In genomic region chr2:73987109-73987947, GRCh38 we compare ENCODE assay signal across 8 cellular contexts. TPM values are rescaled to one million over a fixed set of nuclear protein-coding genes. Genes with fewer than 3 reads are reported as not detected.
DNase-seq lines count a peak whose midpoint lies in the region; ATAC-seq and TF ChIP-seq lines count a peak whose summit lies in the region.

No MANE protein-coding gene starts in this region.

- ATAC-seq in GM19035 (IDR thresholded peaks at IDR 0.05; ENCODE audit: unreplicated experiment) (no peak), HG02588 (IDR thresholded peaks at IDR 0.05; ENCODE audit: unreplicated experiment) (no peak), HG02852 (IDR thresholded peaks at IDR 0.05; ENCODE audit: unreplicated experiment) (no peak)

- H3K27me3 ChIP-seq in fibroblast of lung (ENCODE audit: control insufficient read depth, insufficient read depth, low read length): no peaks in the 10 kb centered on the region
- no peaks in the 10 kb centered on the region for H3K27me3 ChIP-seq in parathyroid adenoma (ENCODE audit: control insufficient read depth, insufficient read depth, low read length)

- H3K9me3 Mint-ChIP-seq in activated CD4-positive, alpha-beta memory T cell treated with anti-CD3 and anti-CD28 coated beads, Interleukin-2, amount 10 ng/mL, durations not matched to agents 7 days and 5 days: peaks cover 9% of the 10 kb centered on the region

- no peak overlapping the region for H3K9ac ChIP-seq in fibroblast of lung (ENCODE audit: insufficient read depth, low read length)
- no peak overlapping the region for H3K9ac ChIP-seq in parathyroid adenoma

- peak; percentile 31 for DNase-seq in stimulated activated CD4-positive, alpha-beta T cell treated with anti-CD3 and anti-CD28 coated beads, Interleukin-1b, Interleukin-23, amount 100 ng/mL, for 48 hours
- no peak for DNase-seq in stimulated activated CD4-positive, alpha-beta T cell treated with anti-CD3 and anti-CD28 coated beads, Interleukin-4, amount 100 ng/mL, for 4 hours
- DNase-seq in activated CD4-positive, alpha-beta memory T cell treated with anti-CD3 and anti-CD28 coated beads, Interleukin-2, amount 10 ng/mL, durations not matched to agents 7 days and 5 days: peak; percentile 55
- DNase-seq in fibroblast of lung (ENCODE audit: low read depth in 2 of 2): peak; percentile 58 to 66

- H3K9me3 ChIP-seq in fibroblast of lung (ENCODE audit: control insufficient read depth, insufficient read depth, low read depth, low read length) (no peaks in the 10 kb centered on the region), parathyroid adenoma (ENCODE audit: control insufficient read depth, low read length) (no peaks in the 10 kb centered on the region)

- H3K4me2 ChIP-seq in fibroblast of lung (ENCODE audit: extremely low read depth, insufficient read depth, low read length): peak overlapping the region; percentile 44
- H3K4me2 ChIP-seq in parathyroid adenoma (ENCODE audit: low read length): peak overlapping the region; percentile 19

- H3K36me3 ChIP-seq in fibroblast of lung (ENCODE audit: control insufficient read depth, insufficient read depth, low read length) (no peaks in the 10 kb centered on the region), parathyroid adenoma (ENCODE audit: control insufficient read depth, insufficient read depth, low read length) (no peaks in the 10 kb centered on the region)

- peaks cover 8% of the 10 kb centered on the region for H3K4me1 ChIP-seq in fibroblast of lung (ENCODE audit: control insufficient read depth, extremely low read depth, insufficient read depth, low read length)
- peaks cover 18% of the 10 kb centered on the region for H3K4me1 ChIP-seq in parathyroid adenoma

- peak overlapping the region; percentile 81 for H3K27ac Mint-ChIP-seq in activated CD4-positive, alpha-beta memory T cell treated with anti-CD3 and anti-CD28 coated beads, Interleukin-2, amount 10 ng/mL, durations not matched to agents 7 days and 5 days

- TF ChIP-seq CTCF in fibroblast of lung (conservative IDR thresholded peaks at IDR 0.05 in 1 of 2, IDR thresholded peaks at IDR 0.05 in 1 of 2; ENCODE audit: low read depth in 1 of 2, low read length in 2 of 2) (peak; percentile 30 to 43), parathyroid adenoma (IDR thresholded peaks at IDR 0.05) (peak; percentile 28)

- H3K4me3 Mint-ChIP-seq in activated CD4-positive, alpha-beta memory T cell treated with anti-CD3 and anti-CD28 coated beads, Interleukin-2, amount 10 ng/mL, durations not matched to agents 7 days and 5 days: peak overlapping the region; percentile 71

- CTCF ChIA-PET in activated CD4-positive, alpha-beta memory T cell treated with anti-CD3 and anti-CD28 coated beads, Interleukin-2, amount 10 ng/mL, durations not matched to agents 7 days and 5 days (lab: Charles Lee): interaction anchor here (0.8 to 3.2 kb wide), 12 partner anchors 13 to 192 kb away, joined by 3 to 37 read pairs (median 6); partner anchors contain the start of genes DGUOK, MOB1A and STAMBP

- H3K4me3 ChIP-seq in fibroblast of lung (replicated peaks in 1 of 4; ENCODE audit: control extremely low read depth in 1 of 4, insufficient read depth in 1 of 4, low read depth in 3 of 4, low read length in 4 of 4) (peak overlapping the region in 2 of 4 experiments; percentile 35 to 40), parathyroid adenoma (ENCODE audit: low read depth, low read length) (no peak overlapping the region)

- H3K79me2 ChIP-seq in fibroblast of lung (ENCODE audit: control insufficient read depth, insufficient read depth, low read length) (peaks cover 10% of the 10 kb centered on the region), parathyroid adenoma (peaks cover 13% of the 10 kb centered on the region)

- peaks cover 58% of the 10 kb centered on the region for H3K36me3 Mint-ChIP-seq in activated CD4-positive, alpha-beta memory T cell treated with anti-CD3 and anti-CD28 coated beads, Interleukin-2, amount 10 ng/mL, durations not matched to agents 7 days and 5 days (ENCODE audit: low read depth)

- H3K27me3 Mint-ChIP-seq in activated CD4-positive, alpha-beta memory T cell treated with anti-CD3 and anti-CD28 coated beads, Interleukin-2, amount 10 ng/mL, durations not matched to agents 7 days and 5 days: peaks cover 12% of the 10 kb centered on the region

- H4K20me1 ChIP-seq in fibroblast of lung (ENCODE audit: control insufficient read depth, extremely low read depth, insufficient read depth, low read length): no peaks in the 10 kb centered on the region

- H3K4me1 Mint-ChIP-seq in activated CD4-positive, alpha-beta memory T cell treated with anti-CD3 and anti-CD28 coated beads, Interleukin-2, amount 10 ng/mL, durations not matched to agents 7 days and 5 days: peaks cover 57% of the 10 kb centered on the region

- POLR2A ChIA-PET in activated CD4-positive, alpha-beta memory T cell treated with anti-CD3 and anti-CD28 coated beads, Interleukin-2, amount 10 ng/mL, durations not matched to agents 7 days and 5 days (lab: Charles Lee): interaction anchor here (0.7 to 3.6 kb wide), 19 partner anchors 9 to 160 kb away, joined by 3 to 18 read pairs (median 4); partner anchors contain the start of genes DGUOK and STAMBP

- no peak overlapping the region for H3K27ac ChIP-seq in fibroblast of lung (ENCODE audit: insufficient read depth, low read length)
- H3K27ac ChIP-seq in parathyroid adenoma: no peak overlapping the region

- no peak overlapping the region for H2AFZ ChIP-seq in fibroblast of lung (ENCODE audit: low read length)
- peak overlapping the region; percentile 56 for H2AFZ ChIP-seq in parathyroid adenoma

RNA-seq across cellular contexts. Expression of gene TET3, which starts 2.6 kb away (rescaled TPM):
- total RNA-seq in activated CD4-positive, alpha-beta memory T cell treated with anti-CD3 and anti-CD28 coated beads, Interleukin-2, amount 10 ng/mL, durations not matched to agents 7 days and 5 days: 10 to 100 TPM; 10.1 to 10.7 TPM
- total RNA-seq in fibroblast of lung: 2.6 and 3.1 TPM in 2 replicates
- 1.6 and 2.1 TPM in 2 replicates for polyA plus RNA-seq in fibroblast of lung
- polyA plus RNA-seq in fibroblast of lung (2012): 1.4 and 2.4 TPM in 2 replicates
- polyA minus RNA-seq in fibroblast of lung (ENCODE audit: low replicate concordance): 8.2 and 10.6 TPM in 2 replicates

Comparison
In these comparisons a context has a peak if more than half of its experiments do, and no peak if none do; other contexts are left out.
1. DNase-seq: peak in stimulated activated CD4-positive, alpha-beta T cell treated with anti-CD3 and anti-CD28 coated beads, Interleukin-1b, Interleukin-23, amount 100 ng/mL, for 48 hours (single experiment), activated CD4-positive, alpha-beta memory T cell treated with anti-CD3 and anti-CD28 coated beads, Interleukin-2, amount 10 ng/mL, durations not matched to agents 7 days and 5 days (single experiment) and fibroblast of lung (2 of 2); none in stimulated activated CD4-positive, alpha-beta T cell treated with anti-CD3 and anti-CD28 coated beads, Interleukin-4, amount 100 ng/mL, for 4 hours (0 of 2).